Comparison of ENCODE assay signal across 10 cellular contexts in the genomic region with DNA sequence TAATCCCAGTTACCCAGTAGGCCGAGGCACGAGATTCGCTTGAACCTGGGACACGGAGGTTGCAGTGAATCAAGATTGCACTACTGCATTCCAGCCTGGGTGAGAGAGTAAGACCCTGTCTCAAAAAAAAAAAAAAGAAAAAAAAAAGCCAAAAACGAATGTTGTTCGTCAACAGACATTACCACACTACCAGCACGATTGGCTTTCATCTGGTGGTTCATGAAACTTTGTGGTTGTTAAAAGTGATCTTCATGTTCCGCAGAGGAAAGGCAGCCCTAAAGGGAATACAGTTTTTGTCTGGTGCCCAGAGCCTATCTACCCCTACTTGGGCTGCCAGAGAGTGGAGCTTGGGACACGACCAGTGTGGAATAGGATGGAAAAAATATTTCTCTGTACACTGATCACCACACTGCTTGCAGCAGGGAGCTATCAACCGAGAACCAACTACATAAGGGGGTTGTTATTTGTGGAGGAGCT. TPM values are rescaled to one million over a fixed set of nuclear protein-coding genes. Genes with fewer than 3 reads are reported as not detected.
DNase-seq lines count a peak whose midpoint lies in the region; ATAC-seq and TF ChIP-seq lines count a peak whose summit lies in the region.
"Had no signal": no experiment of that assay in that cellular context is flagged by ENCODE, and none has a peak within 500 bp of the region (broad histone marks: within the 10 kb centered on the region; RNA-seq: fewer than 3 reads in every experiment).

No MANE protein-coding gene starts in this region.

- WGBS in transverse colon (ENCODE audit: low coverage in 1 of 2), 2 donors = 54 to 75% methylated on average over 5 to 10 of the region's 10 CpGs

- H3K9me3 Mint-ChIP-seq in activated T-cell treated with anti-CD3 and anti-CD28 coated beads, Interleukin-2, amount 50 U/mL, for 72 hours = peaks cover 0 to 2% of the 10 kb centered on the region in 2 donors
- no peaks in the 10 kb centered on the region for H3K9me3 Mint-ChIP-seq in activated naive CD4-positive, alpha-beta T cell treated with anti-CD3 and anti-CD28 coated beads, Interleukin-2, amount 10 ng/mL, durations not matched to agents 7 days and 5 days

- H3K27ac Mint-ChIP-seq in activated T-cell treated with anti-CD3 and anti-CD28 coated beads, Interleukin-2, amount 50 U/mL, for 72 hours = peak overlapping the region; percentile 87
- peak overlapping the region; percentile 99 for H3K27ac Mint-ChIP-seq in activated naive CD4-positive, alpha-beta T cell treated with anti-CD3 and anti-CD28 coated beads, Interleukin-2, amount 10 ng/mL, durations not matched to agents 7 days and 5 days

- intact Hi-C loops in transverse colon (cut with DNase I; ENCODE audit: low total_unique reads) = no loop called here

- TF ChIP-seq CTCF in transverse colon (IDR thresholded peaks at IDR 0.05) = no peak

- H3K27ac ChIP-seq in transverse colon = peak overlapping the region; percentile 28 to 70 (median 58)

- peaks cover 96% of the 10 kb centered on the region for H3K4me1 Mint-ChIP-seq in activated T-cell treated with anti-CD3 and anti-CD28 coated beads, Interleukin-2, amount 50 U/mL, for 72 hours (ENCODE audit: low read depth)
- peaks cover 98% of the 10 kb centered on the region for H3K4me1 Mint-ChIP-seq in activated naive CD4-positive, alpha-beta T cell treated with anti-CD3 and anti-CD28 coated beads, Interleukin-2, amount 10 ng/mL, durations not matched to agents 7 days and 5 days

- H3K36me3 Mint-ChIP-seq in activated T-cell treated with anti-CD3 and anti-CD28 coated beads, Interleukin-2, amount 50 U/mL, for 72 hours (ENCODE audit: insufficient read depth in 2 of 2) = peaks cover 1 to 3% of the 10 kb centered on the region in 2 donors
- peaks cover 6% of the 10 kb centered on the region for H3K36me3 Mint-ChIP-seq in activated naive CD4-positive, alpha-beta T cell treated with anti-CD3 and anti-CD28 coated beads, Interleukin-2, amount 10 ng/mL, durations not matched to agents 7 days and 5 days

- ATAC-seq in activated T-cell treated with anti-CD3 and anti-CD28 coated beads, Interleukin-2, amount 50 U/mL, for 72 hours (replicated peaks in 1 of 2) = peak; percentile 28 to 37
- ATAC-seq in HG03520 (IDR thresholded peaks at IDR 0.05; ENCODE audit: unreplicated experiment) (peak; percentile 1), HG02798 (IDR thresholded peaks at IDR 0.05; ENCODE audit: poor library complexity, unreplicated experiment) (no peak)

- in situ Hi-C loops in transverse colon (cut with MboI; ENCODE audit: low pct_ligation_motif_present in 1 of 4, low pct_unique_long_range_greater_than_20kb in 1 of 4, low sequenced_read_pairs in 3 of 4) = no loop called here

- H3K4me1 ChIP-seq in transverse colon = peaks cover 0 to 7% (median under 1%) of the 10 kb centered on the region in 4 donors

- H3K4me3 Mint-ChIP-seq in activated T-cell treated with anti-CD3 and anti-CD28 coated beads, Interleukin-2, amount 50 U/mL, for 72 hours = peak overlapping the region; percentile 76 to 92
- peak overlapping the region; percentile 72 for H3K4me3 Mint-ChIP-seq in activated naive CD4-positive, alpha-beta T cell treated with anti-CD3 and anti-CD28 coated beads, Interleukin-2, amount 10 ng/mL, durations not matched to agents 7 days and 5 days

- no peaks in the 10 kb centered on the region for H3K9me3 ChIP-seq in transverse colon

- DNase-seq in activated T-cell treated with anti-CD3 and anti-CD28 coated beads, Interleukin-2, amount 50 U/mL, for 72 hours = peak; percentile 50 to 64
- DNase-seq in activated T-cell treated with anti-CD3 and anti-CD28 coated beads, Interleukin-2, amount 50 U/mL, for 1 hour = no peak
- peak; percentile 65 for DNase-seq in activated naive CD4-positive, alpha-beta T cell treated with anti-CD3 and anti-CD28 coated beads, Interleukin-2, amount 10 ng/mL, durations not matched to agents 7 days and 5 days
- DNase-seq in transverse colon (no peak), anterior cingulate cortex (lab: John Stamatoyannopoulos, UW) (no peak), SHP77 treated with DMSO at 0.1 percent for 48 hours (lab: John Stamatoyannopoulos, UW) (no peak)
- DNase-seq: Kasumi-1, kidney glomerular epithelial cell had no signal

- no peaks in the 10 kb centered on the region for H3K36me3 ChIP-seq in transverse colon

- no peaks in the 10 kb centered on the region for H3K27me3 ChIP-seq in transverse colon

- TF ChIP-seq EP300 in transverse colon (IDR thresholded peaks at IDR 0.05; ENCODE audit: low read depth) = no peak

- no peak overlapping the region for H3K4me3 ChIP-seq in transverse colon

- peaks cover 12% of the 10 kb centered on the region for H3K27me3 Mint-ChIP-seq in activated T-cell treated with anti-CD3 and anti-CD28 coated beads, Interleukin-2, amount 50 U/mL, for 72 hours (ENCODE audit: low read depth)
- peaks cover 32% of the 10 kb centered on the region for H3K27me3 Mint-ChIP-seq in activated naive CD4-positive, alpha-beta T cell treated with anti-CD3 and anti-CD28 coated beads, Interleukin-2, amount 10 ng/mL, durations not matched to agents 7 days and 5 days

- CTCF ChIA-PET in activated naive CD4-positive, alpha-beta T cell treated with anti-CD3 and anti-CD28 coated beads, Interleukin-2, amount 10 ng/mL, durations not matched to agents 7 days and 5 days (lab: Charles Lee) = interaction anchor here (0.7 to 3.3 kb wide), 5 partner anchors 77 to 250 kb away, joined by 3 to 16 read pairs (median 4); no protein-coding TSS in a partner anchor

- peak; percentile 48 for TF ChIP-seq POLR2A in transverse colon (IDR thresholded peaks at IDR 0.05)

RNA-seq across cellular contexts. Expression of a gene that starts 13.6 kb away (rescaled TPM):
- total RNA-seq in activated T-cell treated with anti-CD3 and anti-CD28 coated beads, Interleukin-2, amount 50 U/mL, for 72 hours = 100 to 1,000 TPM; 221 to 338 TPM
- 10 to 100 TPM in 3 of 4 donors, 1 to 10 TPM in 1; 9.6 to 62.7 (median 27.0) TPM for total RNA-seq in transverse colon

Comparison
In these comparisons a context has a peak if more than half of its experiments do, and no peak if none do; other contexts are left out.
1. DNase-seq: peak in activated T-cell treated with anti-CD3 and anti-CD28 coated beads, Interleukin-2, amount 50 U/mL, for 72 hours (2 of 2) and activated naive CD4-positive, alpha-beta T cell treated with anti-CD3 and anti-CD28 coated beads, Interleukin-2, amount 10 ng/mL, durations not matched to agents 7 days and 5 days (single experiment); none in activated T-cell treated with anti-CD3 and anti-CD28 coated beads, Interleukin-2, amount 50 U/mL, for 1 hour (single experiment), transverse colon (single experiment), anterior cingulate cortex (0 of 58) and SHP77 treated with DMSO at 0.1 percent for 48 hours (single experiment).